In the genomic region with DNA sequence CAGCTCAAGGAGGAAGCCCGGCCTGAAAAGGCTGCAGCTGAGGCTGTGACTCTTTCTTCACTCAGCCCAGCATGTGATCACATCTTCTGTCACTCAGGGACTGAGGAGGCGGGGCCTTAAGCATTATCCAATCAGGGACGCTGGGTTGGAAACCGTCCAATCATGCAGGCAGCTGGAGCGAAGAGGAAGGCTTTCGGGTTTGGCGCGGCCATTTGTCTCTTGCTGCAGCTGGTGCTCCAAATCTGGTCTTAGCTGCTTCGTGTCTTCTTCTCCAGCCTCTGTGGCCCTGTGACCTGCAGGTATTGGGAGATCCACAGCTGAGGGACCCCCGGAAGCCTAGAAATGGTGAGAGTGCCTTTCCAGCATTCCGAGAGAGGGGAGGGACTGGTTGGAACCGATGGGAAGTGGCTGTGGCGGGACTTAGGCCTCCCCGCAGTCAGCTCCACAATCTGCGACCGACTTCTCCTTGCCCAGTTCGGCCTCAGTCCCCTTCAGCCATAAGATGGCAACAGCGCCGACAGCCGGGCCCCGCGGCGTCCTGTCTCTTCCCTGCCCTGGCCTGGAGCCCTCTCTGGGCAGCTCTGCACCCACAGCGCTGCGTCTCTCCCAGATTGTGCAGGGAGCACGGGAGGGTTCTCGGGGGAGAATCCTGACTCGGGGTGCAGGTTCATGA, we compare ENCODE assay signal across 8 cellular contexts. TPM values are rescaled to one million over a fixed set of nuclear protein-coding genes. Genes with fewer than 3 reads are reported as not detected.
A peak's percentile ranks its signal among the peaks of the same experiment; 100 is the strongest.
DNase-seq lines count a peak whose midpoint lies in the region; ATAC-seq, FAIRE-seq and TF ChIP-seq lines count a peak whose summit lies in the region.

A gene (plus strand): TSS at position 210 of the 673 bp plus-strand sequence. CDS start 133 bp downstream, at position 343.

- H3K79me2 ChIP-seq in keratinocyte (ENCODE audit: control insufficient read depth, insufficient read depth, low read length) = peaks cover 30% of the 10 kb centered on the region

- H3K9me3 Mint-ChIP-seq in CD14-positive monocyte = peaks cover 47 to 93% (median 82%) of the 10 kb centered on the region in 7 donors

- ATAC-seq in GM19463 (IDR thresholded peaks at IDR 0.05; ENCODE audit: unreplicated experiment) = peak; percentile 93

- peak; percentile 68 for DNase-seq in CD14-positive monocyte (ENCODE audit: low spot score)
- DNase-seq in HTR-8/SVneo (ENCODE audit: insufficient read length, low spot score) = peak; percentile 90
- peak; percentile 74 for DNase-seq in activated CD4-positive, CD25-positive, alpha-beta regulatory T cell treated with anti-CD3 and anti-CD28 coated beads, Interleukin-2, amount 50 U/mL, for 16 hours (ENCODE audit: low read depth, low spot score)
- peak; percentile 82 to 87 for DNase-seq in cerebellar nuclear complex (lab: John Stamatoyannopoulos, UW)
- DNase-seq in keratinocyte (ENCODE audit: low read depth, low spot score) = peak; percentile 71
- DNase-seq in stimulated activated CD4-positive, alpha-beta T cell treated with anti-CD3 and anti-CD28 coated beads, Interleukin-12 subunit alpha, Interleukin-12 subunit beta, amount 100 ng/mL, for 24 hours (ENCODE audit: low read depth in 2 of 2) = peak; percentile 70 to 77
- DNase-seq in SKM-1 (lab: John Stamatoyannopoulos, UW; ENCODE audit: unreplicated experiment) = no peak

- peaks cover 18% of the 10 kb centered on the region for H3K4me1 Mint-ChIP-seq in CD14-positive monocyte

- H3K27me3 ChIP-seq in keratinocyte (ENCODE audit: control insufficient read depth, extremely low read depth, insufficient read depth, low read length) = no peaks in the 10 kb centered on the region

- peak within 1 kb of the TSS; percentile 71 for H3K27ac ChIP-seq in keratinocyte (ENCODE audit: control insufficient read depth, insufficient read depth, low read length)

- H3K36me3 ChIP-seq in keratinocyte (ENCODE audit: control insufficient read depth in 2 of 2, extremely low read depth in 1 of 2, insufficient read depth in 2 of 2, low read length in 2 of 2) = no peaks in the 10 kb centered on the region

- no peaks in the 10 kb centered on the region for H4K20me1 ChIP-seq in keratinocyte (ENCODE audit: control insufficient read depth, extremely low read depth, insufficient read depth, low read length)

- H3K27ac Mint-ChIP-seq in CD14-positive monocyte = peak within 1 kb of the TSS in 4 of 7 donors; percentile 14 to 67 (median 34)

- no peaks in the 10 kb centered on the region for H3K9me1 ChIP-seq in keratinocyte (ENCODE audit: control insufficient read depth, extremely low read depth, insufficient read depth, low read length)

- TF ChIP-seq CTCF in CD14-positive monocyte (IDR thresholded peaks at IDR 0.05) (no peak), keratinocyte (optimal IDR thresholded peaks at IDR 0.05 in 1 of 3, IDR thresholded peaks at IDR 0.05 in 1 of 3, conservative IDR thresholded peaks at IDR 0.05 in 1 of 3; ENCODE audit: extremely low read depth in 1 of 3, insufficient read depth in 2 of 3, low read length in 3 of 3) (no peak)

- peak within 1 kb of the TSS; percentile 82 for H3K9ac ChIP-seq in keratinocyte (ENCODE audit: control insufficient read depth, extremely low read depth, insufficient read depth, low read length)

- H3K4me1 ChIP-seq in keratinocyte (ENCODE audit: control insufficient read depth, extremely low read depth, insufficient read depth, low read length) = peaks cover 5% of the 10 kb centered on the region

- H3K27me3 Mint-ChIP-seq in CD14-positive monocyte (ENCODE audit: low read depth in 3 of 3) = peaks cover 0 to 2% (median 1%) of the 10 kb centered on the region in 3 donors

- intact Hi-C loops in CD14-positive monocyte (cut with micrococcal nuclease) = no loop called here

- H3K4me2 ChIP-seq in keratinocyte (ENCODE audit: control insufficient read depth, extremely low read depth, insufficient read depth, low read depth, low read length) = peak within 1 kb of the TSS; percentile 85

- H3K36me3 Mint-ChIP-seq in CD14-positive monocyte = peaks cover 20 to 28% of the 10 kb centered on the region in 2 donors

- dilution Hi-C loops in keratinocyte (cut with MboI; ENCODE audit: extremely low pct_ligation_motif_present, low sequenced_read_pairs) = no loop called here

- H3K4me3 ChIP-seq in keratinocyte (ENCODE audit: control insufficient read depth in 2 of 3, extremely low read depth in 1 of 3, insufficient read depth in 2 of 3, low read depth in 1 of 3, low read length in 3 of 3) = peak within 1 kb of the TSS; percentile 64 to 87 (median 81)

- H3K9me3 ChIP-seq in keratinocyte (ENCODE audit: control insufficient read depth, low read depth, low read length) = no peaks in the 10 kb centered on the region

- peak; percentile 96 for FAIRE-seq in HTR-8/SVneo (lab: Jason Lieb, UNC)
- peak; percentile 91 for FAIRE-seq in keratinocyte (lab: Jason Lieb, UNC)

- H2AFZ ChIP-seq in keratinocyte (ENCODE audit: control insufficient read depth, low read length) = peak within 1 kb of the TSS; percentile 98

- H3K4me3 Mint-ChIP-seq in CD14-positive monocyte = peak within 1 kb of the TSS; percentile 85 to 93

RNA-seq across cellular contexts. Expression of the gene that starts here (rescaled TPM):
- polyA plus RNA-seq in CD14-positive monocyte = not detected
- 2.8 to 5.8 TPM (median 3.3 TPM) in 3 replicates for polyA plus RNA-seq in keratinocyte
- polyA plus RNA-seq in keratinocyte (2011; ENCODE audit: low read depth) = 1.0 TPM
- polyA plus RNA-seq in keratinocyte (2011; cell fraction: cytosol; rRNA removed) = 1.7 and 2.1 TPM in 2 replicates
- polyA plus RNA-seq in keratinocyte (2011; cell fraction: nucleus; rRNA removed) = 10.2 and 13.5 TPM in 2 replicates
- 0.73 and 2.7 TPM in 2 replicates for polyA plus RNA-seq in keratinocyte (2012; ENCODE audit: low replicate concordance)
- polyA minus RNA-seq in keratinocyte = 1.6 to 4.7 TPM (median 2.8 TPM) in 3 replicates
- 3.1 TPM for polyA minus RNA-seq in keratinocyte (2011; cell fraction: cytosol; rRNA and poly(A)+ RNA removed)
- 3.9 and 9.5 TPM in 2 replicates for polyA minus RNA-seq in keratinocyte (2011; cell fraction: nucleus; rRNA and poly(A)+ RNA removed)

Comparison
In these comparisons a context has a peak if more than half of its experiments do, and no peak if none do; other contexts are left out.
1. Peak in DNase-seq in CD14-positive monocyte; RNA of the gene not detected or under 1 TPM.